Comparison of ENCODE assay signal across 8 cellular contexts in genomic region chr7:28179081-28180030, GRCh38. TPM values are rescaled to one million over a fixed set of nuclear protein-coding genes. Genes with fewer than 3 reads are reported as not detected.
DNase-seq lines count a peak whose midpoint lies in the region; ATAC-seq and TF ChIP-seq lines count a peak whose summit lies in the region.

No MANE protein-coding gene starts in this region.

- WGBS in iPS DF 6.9 (ENCODE audit: insufficient coverage, insufficient read length) = no CpG with 5 or more reads among the region's 97 CpGs

- no peak overlapping the region for H3K27ac ChIP-seq in iPS DF 6.9 (ENCODE audit: low read length)
- H3K27ac ChIP-seq in gastrocnemius medialis = peak overlapping the region; percentile 66 to 87 (median 84)

- DNase-seq in DMS53 treated with DMSO at 0.1 percent for 48 hours (lab: John Stamatoyannopoulos, UW; ENCODE audit: unreplicated experiment) = peak; percentile 68
- DNase-seq in Kasumi-1 (lab: John Stamatoyannopoulos, UW) = peak; percentile 23 to 26
- peak; percentile 47 to 83 (median 66) for DNase-seq in T-helper 2 cell
- no peak for DNase-seq in astrocyte of the cerebellum (ENCODE audit: low read depth)
- DNase-seq in iPS DF 6.9 (ENCODE audit: low read depth, low spot score) = no peak
- peak; percentile 55 to 59 for DNase-seq in gastrocnemius medialis
- no peak for DNase-seq in NCI-H526 treated with DMSO at 0.1 percent for 48 hours (lab: John Stamatoyannopoulos, UW)

- peak; percentile 27 to 41 for TF ChIP-seq POLR2A in gastrocnemius medialis (IDR thresholded peaks at IDR 0.05)

- TF ChIP-seq CTCF in astrocyte of the cerebellum (IDR thresholded peaks at IDR 0.05; ENCODE audit: low read depth, low read length, missing control alignments) (no peak), gastrocnemius medialis (IDR thresholded peaks at IDR 0.05 in 4 of 5, conservative IDR thresholded peaks at IDR 0.05 in 1 of 5) (no peak)

- no peaks in the 10 kb centered on the region for H3K36me3 ChIP-seq in iPS DF 6.9 (ENCODE audit: control insufficient read depth, insufficient read depth, low read length)
- H3K36me3 ChIP-seq in gastrocnemius medialis = no peaks in the 10 kb centered on the region

- intact Hi-C loops in gastrocnemius medialis (cut with DNase I; ENCODE audit: low total_unique reads) = loop anchor here (2.0 to 10.0 kb wide), 4 partner anchors 71 to 515 kb away; partner anchors contain the start of gene HIBADH

- H3K4me3 ChIP-seq in astrocyte of the cerebellum (ENCODE audit: low read depth, low read length) (peak overlapping the region; percentile 68), iPS DF 6.9 (ENCODE audit: low read length) (peak overlapping the region; percentile 96), gastrocnemius medialis (peak overlapping the region; percentile 53 to 97 (median 68))

- H3K9me3 ChIP-seq in iPS DF 6.9 (ENCODE audit: control insufficient read depth, insufficient read depth, low read length) (no peaks in the 10 kb centered on the region), gastrocnemius medialis (no peaks in the 10 kb centered on the region)

- H3K4me1 ChIP-seq in iPS DF 6.9 (ENCODE audit: control insufficient read depth, insufficient read depth, low read length) (peaks cover 2% of the 10 kb centered on the region; the same call in 1 of the 2 replicates), gastrocnemius medialis (peaks cover 18 to 21% of the 10 kb centered on the region in 2 donors)

- ATAC-seq in GM21737 (IDR thresholded peaks at IDR 0.05; ENCODE audit: unreplicated experiment) = peak; percentile 78
- peak; percentile 77 to 84 for ATAC-seq in gastrocnemius medialis

- H3K27me3 ChIP-seq in iPS DF 6.9 (ENCODE audit: control insufficient read depth, insufficient read depth, low read length) = no peaks in the 10 kb centered on the region
- H3K27me3 ChIP-seq in gastrocnemius medialis = no peaks in the 10 kb centered on the region

- in situ Hi-C loops in astrocyte of the cerebellum (cut with HindIII; ENCODE audit: low sequenced_read_pairs) = no loop called here
- in situ Hi-C loops in gastrocnemius medialis (cut with MboI; ENCODE audit: low sequenced_read_pairs in 4 of 4) = no loop called here

RNA-seq across cellular contexts. Expression of gene JAZF1, which starts 1.2 kb away (rescaled TPM):
- total RNA-seq in gastrocnemius medialis = 1 to 10 TPM; 1.6 to 8.6 (median 5.3) TPM

Comparison
In these comparisons a context has a peak if more than half of its experiments do, and no peak if none do; other contexts are left out.
1. DNase-seq: peak in DMS53 treated with DMSO at 0.1 percent for 48 hours (single experiment), Kasumi-1 (2 of 2), T-helper 2 cell (5 of 5) and gastrocnemius medialis (2 of 2); none in astrocyte of the cerebellum (single experiment), iPS DF 6.9 (single experiment) and NCI-H526 treated with DMSO at 0.1 percent for 48 hours (single experiment).
2. Peak in every context shown above with its lines, with median percentiles within 50 percentile points of each other: H3K4me3 ChIP-seq.